16 cellular contexts compared by ENCODE assay signal in genomic region chr4:65665951-65666523, GRCh38. TPM values are rescaled to one million over a fixed set of nuclear protein-coding genes. Genes with fewer than 3 reads are reported as not detected.
DNase-seq lines count a peak whose midpoint lies in the region; ATAC-seq, FAIRE-seq and TF ChIP-seq lines count a peak whose summit lies in the region.
"Had no signal": no experiment of that assay in that cellular context is flagged by ENCODE, and none has a peak within 500 bp of the region (broad histone marks: within the 10 kb centered on the region; RNA-seq: fewer than 3 reads in every experiment).

No MANE protein-coding gene starts in this region.

- H3K9me1 ChIP-seq in endothelial cell of umbilical vein (replicated peaks; ENCODE audit: control insufficient read depth, extremely low read depth, insufficient read depth, low read length) = no peaks in the 10 kb centered on the region

- H3K79me2 ChIP-seq in endothelial cell of umbilical vein (ENCODE audit: control insufficient read depth, insufficient read depth, low read length) = no peaks in the 10 kb centered on the region

- WGBS in transverse colon (ENCODE audit: low coverage in 1 of 2), 2 donors = 21 to 44% methylated on average over 2 of the region's 2 CpGs

- peak; percentile 95 for DNase-seq in COR-L47 (lab: John Stamatoyannopoulos, UW)
- peak; percentile 3 for DNase-seq in HPDE6-E6E7 (ENCODE audit: extremely low spot score)
- DNase-seq in NCI-H2171 (lab: John Stamatoyannopoulos, UW) = peak; percentile 11
- DNase-seq in endothelial cell of umbilical vein (ENCODE audit: low read depth, low spot score) = no peak
- no peak for DNase-seq in SHP77 (lab: John Stamatoyannopoulos, UW)
- no peak for DNase-seq in posterior vena cava (ENCODE audit: low spot score)
- no peak for DNase-seq in transverse colon
- DNase-seq: activated CD4-positive, alpha-beta T cell treated with anti-CD3 and anti-CD28 coated beads for 48 hours; activated T-cell treated with anti-CD3 and anti-CD28 coated beads, Interleukin-2, amount 50 U/mL, for 72 hours; endodermal cell; heart left ventricle; natural killer cell; small intestine had no signal

- in situ Hi-C loops in transverse colon (cut with MboI; ENCODE audit: low pct_ligation_motif_present in 1 of 4, low pct_unique_long_range_greater_than_20kb in 1 of 4, low sequenced_read_pairs in 3 of 4) = no loop called here

- no peak for ATAC-seq in HG03025 (IDR thresholded peaks at IDR 0.05; ENCODE audit: low FRiP score, unreplicated experiment)
- ATAC-seq: activated T-cell treated with anti-CD3 and anti-CD28 coated beads, Interleukin-2, amount 50 U/mL, for 72 hours; heart left ventricle; natural killer cell had no signal

- H3K4me2 ChIP-seq in endothelial cell of umbilical vein (ENCODE audit: insufficient read depth, low read length) = no peak overlapping the region
- H3K4me2 ChIP-seq: KMS-11 had no signal

- H3K4me3 ChIP-seq in endothelial cell of umbilical vein (replicated peaks in 1 of 3; ENCODE audit: insufficient read depth in 1 of 3, low read depth in 1 of 3, low read length in 3 of 3) (no peak overlapping the region), transverse colon (no peak overlapping the region)
- H3K4me3 ChIP-seq: ascending aorta, heart left ventricle had no signal

- no peak for TF ChIP-seq CTCF in endothelial cell of umbilical vein (IDR thresholded peaks at IDR 0.05; ENCODE audit: extremely low read depth in 1 of 2, insufficient read depth in 1 of 2, low read depth in 1 of 2, low read length in 2 of 2)
- no peak for TF ChIP-seq CTCF in transverse colon (IDR thresholded peaks at IDR 0.05)

- CTCF ChIA-PET in endothelial cell of umbilical vein (lab: Charles Lee) = interaction anchor here (1.1 to 1.5 kb wide), 6 partner anchors 9 to 36 kb away, joined by 3 to 6 read pairs (median 3); no protein-coding TSS in a partner anchor

- POLR2A ChIA-PET in endothelial cell of umbilical vein (lab: Charles Lee) = no interaction called here

- no peak overlapping the region for H2AFZ ChIP-seq in endothelial cell of umbilical vein (ENCODE audit: low read depth, low read length)

- dilution Hi-C loops in endothelial cell of umbilical vein (cut with MboI; ENCODE audit: extremely low pct_ligation_motif_present, low sequenced_read_pairs) = no loop called here

- TF ChIP-seq POLR2A in endothelial cell of umbilical vein (IDR thresholded peaks at IDR 0.05; ENCODE audit: low read depth, low read length) (no peak), transverse colon (IDR thresholded peaks at IDR 0.05) (no peak)

- no peak for FAIRE-seq in endothelial cell of umbilical vein (lab: Jason Lieb, UNC)
- FAIRE-seq: small intestine had no signal

- no peaks in the 10 kb centered on the region for H3K9me3 ChIP-seq in endothelial cell of umbilical vein (replicated peaks; ENCODE audit: control insufficient read depth, insufficient read depth, low read length)
- no peaks in the 10 kb centered on the region for H3K9me3 ChIP-seq in transverse colon
- H3K9me3 ChIP-seq: ascending aorta, heart left ventricle had no signal

- no peaks in the 10 kb centered on the region for H4K20me1 ChIP-seq in endothelial cell of umbilical vein (replicated peaks; ENCODE audit: control insufficient read depth, extremely low read depth, insufficient read depth, low read length)

- no TSS peak for BruUV-seq in endothelial cell of umbilical vein (replicated peaks; lab: Mats Ljungman, UMichigan)

- no peak overlapping the region for H3K9ac ChIP-seq in endothelial cell of umbilical vein (replicated peaks; ENCODE audit: extremely low read depth, insufficient read depth, low read length)
- H3K9ac ChIP-seq: KMS-11 had no signal

- peaks cover 7 to 13% of the 10 kb centered on the region in 2 experiments for H3K27me3 ChIP-seq in endothelial cell of umbilical vein (ENCODE audit: control insufficient read depth in 2 of 2, insufficient read depth in 2 of 2, low read length in 2 of 2)
- H3K27me3 ChIP-seq in transverse colon = peaks cover 85% of the 10 kb centered on the region
- H3K27me3 ChIP-seq: ascending aorta had no signal

- H3K36me3 ChIP-seq in endothelial cell of umbilical vein (ENCODE audit: control insufficient read depth in 2 of 2, extremely low read depth in 1 of 2, insufficient read depth in 2 of 2, low read length in 2 of 2) (no peaks in the 10 kb centered on the region), transverse colon (no peaks in the 10 kb centered on the region)
- H3K36me3 ChIP-seq: ascending aorta, heart left ventricle had no signal

- H3K27ac ChIP-seq in endothelial cell of umbilical vein (ENCODE audit: insufficient read depth, low read depth, low read length) = no peak overlapping the region
- no peak overlapping the region for H3K27ac ChIP-seq in transverse colon
- H3K27ac ChIP-seq: ascending aorta, heart left ventricle, KMS-11 had no signal

- intact Hi-C loops in endothelial cell of umbilical vein (cut with micrococcal nuclease) (no loop called here), posterior vena cava (cut with DNase I) (no loop called here), transverse colon (cut with DNase I; ENCODE audit: low total_unique reads) (no loop called here)

- H3K4me1 ChIP-seq in endothelial cell of umbilical vein (ENCODE audit: control insufficient read depth, extremely low read depth, insufficient read depth, low read length) (peaks cover 18% of the 10 kb centered on the region), transverse colon (peaks cover 0 to 24% (median 14%) of the 10 kb centered on the region in 4 donors)

- TF ChIP-seq EP300 in transverse colon (IDR thresholded peaks at IDR 0.05; ENCODE audit: low read depth) = no peak

TF ChIP-seq in endothelial cell of umbilical vein, 7 proteins besides CTCF, POLR2A, EP300 and RAD21:
- TF ChIP-seq POLR2AphosphoS5 (IDR thresholded peaks at IDR 0.05; ENCODE audit: insufficient read depth, low read depth, low read length) = no peak
- TF ChIP-seq FOS (IDR thresholded peaks at IDR 0.05; ENCODE audit: borderline replicate concordance, insufficient read depth, low read length) = peak; percentile 48

RNA-seq across cellular contexts. Expression of gene EPHA5, which starts 4.3 kb away (rescaled TPM):
- total RNA-seq in endothelial cell of umbilical vein (0.31 and 1.3 TPM in 2 replicates), posterior vena cava (1 to 10 TPM in 1 of 2 donors, under 1 TPM in 1; 0.62 to 1.1 TPM), transverse colon (under 1 TPM in 3 of 4 donors, not detected in 1; 0.14 to 0.60 (median 0.32) TPM)
- polyA plus RNA-seq in endothelial cell of umbilical vein = 0.25 and 0.39 TPM in 2 replicates
- 0.28 and 0.30 TPM in 2 replicates for polyA plus RNA-seq in endothelial cell of umbilical vein (2011; cell fraction: cytosol; rRNA removed)
- polyA plus RNA-seq in endothelial cell of umbilical vein (2011; cell fraction: nucleus; rRNA removed) = 0.76 and 1.0 TPM in 2 replicates
- 0.94 and 1.7 TPM in 2 replicates for polyA plus RNA-seq in endothelial cell of umbilical vein (2012)
- 1.1 and 2.7 TPM in 2 replicates for polyA minus RNA-seq in endothelial cell of umbilical vein
- polyA minus RNA-seq in endothelial cell of umbilical vein (2011; cell fraction: cytosol; rRNA and poly(A)+ RNA removed) = not detected
- polyA minus RNA-seq in endothelial cell of umbilical vein (2011; cell fraction: nucleus; rRNA and poly(A)+ RNA removed) = 2.8 and 3.7 TPM in 2 replicates
- total RNA-seq: activated T-cell treated with anti-CD3 and anti-CD28 coated beads, Interleukin-2, amount 50 U/mL, for 72 hours; ascending aorta; natural killer cell had no signal

Comparison
In these comparisons a context has a peak if more than half of its experiments do, and no peak if none do; other contexts are left out.
1. DNase-seq: peak in COR-L47 (single experiment), HPDE6-E6E7 (single experiment) and NCI-H2171 (single experiment); none in endothelial cell of umbilical vein (single experiment), SHP77 (0 of 2), posterior vena cava (single experiment) and transverse colon (single experiment).